ENCODE assay signal across 8 cellular contexts in genomic region chr18:51197661-51198424, GRCh38. TPM values are rescaled to one million over a fixed set of nuclear protein-coding genes. Genes with fewer than 3 reads are reported as not detected.
DNase-seq lines count a peak whose midpoint lies in the region; ATAC-seq and TF ChIP-seq lines count a peak whose summit lies in the region.

TSS of gene MEX3C (minus strand) at chr18:51197681. CDS start at chr18:51197320, 361 bp downstream.

- H3K27me3 ChIP-seq in CD4-positive, alpha-beta T cell (ENCODE audit: control insufficient read depth, insufficient read depth, low read length), result no peaks in the 10 kb centered on the region
- no peaks in the 10 kb centered on the region for H3K27me3 ChIP-seq in left lung

- TF ChIP-seq CTCF in CD4-positive, alpha-beta T cell (IDR thresholded peaks at IDR 0.05), result peak; percentile 31
- TF ChIP-seq CTCF in left lung (IDR thresholded peaks at IDR 0.05), result peak in 1 of 2 donors; percentile 13

- peaks cover 17 to 27% of the 10 kb centered on the region in 2 donors for H3K4me1 ChIP-seq in left lung

- peaks cover 24% of the 10 kb centered on the region for H3K36me3 Mint-ChIP-seq in CD4-positive, alpha-beta T cell (ENCODE audit: low read depth)

- H3K27ac Mint-ChIP-seq in CD4-positive, alpha-beta T cell, result peak within 1 kb of the TSS; percentile 96

- no peaks in the 10 kb centered on the region for H3K36me3 ChIP-seq in left lung

- H3K27ac ChIP-seq in CD4-positive, alpha-beta T cell (ENCODE audit: low read depth, low read length), result peak within 1 kb of the TSS; percentile 86
- H3K27ac ChIP-seq in left lung, result peak within 1 kb of the TSS; percentile 94 to 95

- DNase-seq in CD4-positive, alpha-beta T cell, result peak; percentile 97 to 99 (median 98)
- peak; percentile 98 for DNase-seq in NCI-H774 (lab: John Stamatoyannopoulos, UW)
- peak; percentile 99 for DNase-seq in activated CD4-positive, alpha-beta T cell treated with anti-CD3 and anti-CD28 coated beads, Interleukin-2, amount 50 U/mL, for 4 hours
- DNase-seq in dermis blood vessel endothelial cell, result peak; percentile 99
- peak; percentile 98 to 99 for DNase-seq in left lung
- peak; percentile 98 to 99 for DNase-seq in stimulated activated CD4-positive, alpha-beta T cell treated with anti-CD3 and anti-CD28 coated beads, Interleukin-2, amount 100 ng/mL, for 48 hours

- no peaks in the 10 kb centered on the region for H3K9me3 ChIP-seq in CD4-positive, alpha-beta T cell (ENCODE audit: control insufficient read depth, low read length)
- no peaks in the 10 kb centered on the region for H3K9me3 ChIP-seq in left lung

- POLR2A ChIA-PET in CD4-positive, alpha-beta T cell (lab: Charles Lee), result interaction anchor here (0.7 to 6.2 kb wide), 13 partner anchors 8 to 321 kb away, joined by 3 to 85 read pairs (median 3); partner anchors contain the start of genes ELAC1, ME2 and SMAD4

- H3K9me3 Mint-ChIP-seq in CD4-positive, alpha-beta T cell, result no peaks in the 10 kb centered on the region

- H3K27me3 Mint-ChIP-seq in CD4-positive, alpha-beta T cell, result no peaks in the 10 kb centered on the region

- CTCF ChIA-PET in CD4-positive, alpha-beta T cell (lab: Charles Lee), result interaction anchor here (1.3 to 1.7 kb wide), 2 partner anchors 44 to 45 kb away, joined by 4 to 6 read pairs; no protein-coding TSS in a partner anchor

- peak within 1 kb of the TSS; percentile 94 for H3K4me3 Mint-ChIP-seq in CD4-positive, alpha-beta T cell

- H3K4me3 ChIP-seq in left lung, result peak within 1 kb of the TSS; percentile 72 to 90

- peak; percentile 83 for ATAC-seq in CD4-positive, alpha-beta T cell (ENCODE audit: poor library complexity)
- ATAC-seq in GM19397 (IDR thresholded peaks at IDR 0.05; ENCODE audit: unreplicated experiment) (peak; percentile 76), HG03571 (IDR thresholded peaks at IDR 0.05; ENCODE audit: unreplicated experiment) (peak; percentile 79), left lung (peak; percentile 92)

- intact Hi-C loops in CD4-positive, alpha-beta T cell (cut with DNase I, micrococcal nuclease), result loop anchor here (2.0 to 10.0 kb wide), 8 partner anchors 19 to 913 kb away; partner anchors contain the start of genes CXXC1 (in 2 of the 2), ME2 (in 2 of the 2), ELAC1 (in 1 of the 2) and MBD1 (in 1 of the 2)
- intact Hi-C loops in left lung (cut with DNase I), result no loop called here

- H3K4me1 Mint-ChIP-seq in CD4-positive, alpha-beta T cell (ENCODE audit: low read depth), result peaks cover 32% of the 10 kb centered on the region

RNA-seq across cellular contexts. Expression of gene MEX3C, which starts in this region (rescaled TPM):
- total RNA-seq in CD4-positive, alpha-beta T cell, result 10 to 100 TPM; 70.8 to 76.1 TPM
- total RNA-seq in dermis blood vessel endothelial cell, result 41.5 and 42.5 TPM in 2 replicates
- 10 to 100 TPM; 21.4 to 28.3 TPM for total RNA-seq in left lung

Comparison
In these comparisons a context has a peak if more than half of its experiments do, and no peak if none do; other contexts are left out.
1. Peak in every context shown above with its lines: DNase-seq, ATAC-seq, H3K4me3 ChIP-seq and H3K27ac ChIP-seq.
2. intact Hi-C loops: an anchor here in CD4-positive, alpha-beta T cell (2.0 to 10.0 kb wide); none called in left lung.